12 cellular contexts compared by ENCODE assay signal in the genomic region with DNA sequence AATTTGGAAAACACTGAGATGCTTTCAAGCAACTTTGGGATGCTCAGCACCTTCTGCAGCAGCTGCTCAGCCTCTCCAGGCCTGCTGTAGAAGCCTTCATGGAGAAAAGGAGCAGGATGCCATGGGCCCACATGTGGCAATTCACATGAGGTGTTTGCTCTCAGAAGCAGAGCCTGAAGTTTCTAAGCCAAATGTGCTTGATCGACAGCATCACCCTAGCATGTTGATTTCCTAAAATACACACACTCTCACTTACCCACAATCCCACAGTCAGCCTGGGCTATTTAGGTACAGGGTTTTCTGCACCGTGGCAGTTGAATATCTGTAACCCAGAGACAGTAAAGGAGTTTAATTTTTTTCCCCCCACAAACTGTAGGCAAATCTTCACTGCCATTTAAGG.
A peak's percentile ranks its signal among the peaks of the same experiment; 100 is the strongest.
DNase-seq lines count a peak whose midpoint lies in the region; ATAC-seq and TF ChIP-seq lines count a peak whose summit lies in the region.
"Had no signal": no experiment of that assay in that cellular context is flagged by ENCODE, and none has a peak within 500 bp of the region (broad histone marks: within the 10 kb centered on the region; RNA-seq: fewer than 3 reads in every experiment).

No MANE protein-coding gene starts in this region.

- TF ChIP-seq CTCF in WTC11 (IDR thresholded peaks at IDR 0.05) (no peak), right atrium auricular region (IDR thresholded peaks at IDR 0.05) (no peak), ascending aorta (IDR thresholded peaks at IDR 0.05) (no peak)

- peak overlapping the region in 2 of 3 donors; percentile 6 to 61 for H3K27ac Mint-ChIP-seq in CD4-positive, CD25-positive, alpha-beta regulatory T cell
- no peak overlapping the region for H3K27ac Mint-ChIP-seq in WTC11

- no peak for DNase-seq in CD4-positive, CD25-positive, alpha-beta regulatory T cell
- DNase-seq in WTC11 (ENCODE audit: low spot score) = no peak
- DNase-seq in right atrium auricular region (ENCODE audit: low spot score) = no peak
- DNase-seq in SKM-1 (lab: John Stamatoyannopoulos, UW; ENCODE audit: unreplicated experiment) = no peak
- no peak for DNase-seq in cerebellum (ENCODE audit: low spot score)
- DNase-seq in ascending aorta (ENCODE audit: low spot score in 2 of 2) = no peak
- DNase-seq: amniotic stem cell, Karpas-422, NCI-H2171 treated with DMSO at 0.1 percent for 48 hours had no signal

- peaks cover 43 to 93% (median 63%) of the 10 kb centered on the region in 4 donors for H3K4me1 Mint-ChIP-seq in CD4-positive, CD25-positive, alpha-beta regulatory T cell
- peaks cover 24% of the 10 kb centered on the region for H3K4me1 Mint-ChIP-seq in WTC11

- peaks cover 94% of the 10 kb centered on the region for H3K36me3 ChIP-seq in CD4-positive, CD25-positive, alpha-beta regulatory T cell (ENCODE audit: control insufficient read depth, insufficient read depth, low read length)
- H3K36me3 ChIP-seq in right atrium auricular region = peaks cover 34% of the 10 kb centered on the region
- peaks cover 15 to 26% of the 10 kb centered on the region in 2 donors for H3K36me3 ChIP-seq in ascending aorta

- CTCF ChIA-PET in WTC11 (lab: Charles Lee) = no interaction called here

- peaks cover 74% of the 10 kb centered on the region for H3K36me3 Mint-ChIP-seq in CD4-positive, CD25-positive, alpha-beta regulatory T cell
- peaks cover 24% of the 10 kb centered on the region; the same call in 1 of the 2 replicates for H3K36me3 Mint-ChIP-seq in WTC11

- no peaks in the 10 kb centered on the region for H3K27me3 ChIP-seq in CD4-positive, CD25-positive, alpha-beta regulatory T cell (ENCODE audit: control insufficient read depth, insufficient read depth, low read length)
- H3K27me3 ChIP-seq in right atrium auricular region = no peaks in the 10 kb centered on the region
- no peaks in the 10 kb centered on the region for H3K27me3 ChIP-seq in ascending aorta

- no peaks in the 10 kb centered on the region for H3K9me3 Mint-ChIP-seq in CD4-positive, CD25-positive, alpha-beta regulatory T cell
- no peaks in the 10 kb centered on the region for H3K9me3 Mint-ChIP-seq in WTC11

- no peak overlapping the region for H3K4me3 ChIP-seq in CD4-positive, CD25-positive, alpha-beta regulatory T cell (ENCODE audit: low read depth, low read length)
- H3K4me3 ChIP-seq in right atrium auricular region (no peak overlapping the region), ascending aorta (no peak overlapping the region)

- peak overlapping the region in 1 of 4 donors; percentile 38 for H3K4me3 Mint-ChIP-seq in CD4-positive, CD25-positive, alpha-beta regulatory T cell
- no peak overlapping the region for H3K4me3 Mint-ChIP-seq in WTC11

- POLR2A ChIA-PET in WTC11 (lab: Charles Lee) = no interaction called here

- ATAC-seq in CD4-positive, CD25-positive, alpha-beta regulatory T cell (ENCODE audit: low read depth in 2 of 2) = no peak
- ATAC-seq in GM19372 (IDR thresholded peaks at IDR 0.05; ENCODE audit: low read depth, unreplicated experiment) (peak; percentile 42), WTC11 (no peak), HG03045 (IDR thresholded peaks at IDR 0.05; ENCODE audit: unreplicated experiment) (no peak)

- H3K27me3 Mint-ChIP-seq in CD4-positive, CD25-positive, alpha-beta regulatory T cell = no peaks in the 10 kb centered on the region
- H3K27me3 Mint-ChIP-seq in WTC11 (ENCODE audit: low read depth) = no peaks in the 10 kb centered on the region

- H3K4me1 ChIP-seq in CD4-positive, CD25-positive, alpha-beta regulatory T cell (ENCODE audit: control insufficient read depth, insufficient read depth, low read length, poor library complexity, severe bottlenecking) = peaks cover 43% of the 10 kb centered on the region
- peaks cover 0 to 69% of the 10 kb centered on the region in 2 donors for H3K4me1 ChIP-seq in right atrium auricular region
- H3K4me1 ChIP-seq in ascending aorta = peaks cover 0 to 4% of the 10 kb centered on the region in 2 donors

- H3K27ac ChIP-seq in CD4-positive, CD25-positive, alpha-beta regulatory T cell (ENCODE audit: insufficient read depth, low read length, poor library complexity, severe bottlenecking) = peak overlapping the region; percentile 1
- H3K27ac ChIP-seq in right atrium auricular region (peak overlapping the region; percentile 61 to 82), ascending aorta (peak overlapping the region in 1 of 2 donors; percentile 19)
- H3K27ac ChIP-seq: VCaP had no signal

- no peaks in the 10 kb centered on the region for H3K9me3 ChIP-seq in CD4-positive, CD25-positive, alpha-beta regulatory T cell (ENCODE audit: control insufficient read depth in 2 of 2, low read length in 2 of 2)
- no peaks in the 10 kb centered on the region for H3K9me3 ChIP-seq in right atrium auricular region
- H3K9me3 ChIP-seq in ascending aorta = no peaks in the 10 kb centered on the region

- intact Hi-C loops in ascending aorta (cut with DNase I) = no loop called here

TF ChIP-seq in WTC11, 78 proteins besides CTCF, POLR2A, EP300 and RAD21:
- TF ChIP-seq, protein P1, sequence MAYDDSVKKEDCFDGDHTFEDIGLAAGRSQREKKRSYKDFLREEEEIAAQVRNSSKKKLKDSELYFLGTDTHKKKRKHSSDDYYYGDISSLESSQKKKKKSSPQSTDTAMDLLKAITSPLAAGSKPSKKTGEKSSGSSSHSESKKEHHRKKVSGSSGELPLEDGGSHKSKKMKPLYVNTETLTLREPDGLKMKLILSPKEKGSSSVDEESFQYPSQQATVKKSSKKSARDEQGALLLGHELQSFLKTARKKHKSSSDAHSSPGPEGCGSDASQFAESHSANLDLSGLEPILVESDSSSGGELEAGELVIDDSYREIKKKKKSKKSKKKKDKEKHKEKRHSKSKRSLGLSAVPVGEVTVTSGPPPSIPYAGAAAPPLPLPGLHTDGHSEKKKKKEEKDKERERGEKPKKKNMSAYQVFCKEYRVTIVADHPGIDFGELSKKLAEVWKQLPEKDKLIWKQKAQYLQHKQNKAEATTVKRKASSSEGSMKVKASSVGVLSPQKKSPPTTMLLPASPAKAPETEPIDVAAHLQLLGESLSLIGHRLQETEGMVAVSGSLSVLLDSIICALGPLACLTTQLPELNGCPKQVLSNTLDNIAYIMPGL (CRISPR knock-in tag; IDR thresholded peaks at IDR 0.05) = 0 out of 2 replicates have a peak, but pooled peaks have one; percentile 24
- TF ChIP-seq, protein P2, sequence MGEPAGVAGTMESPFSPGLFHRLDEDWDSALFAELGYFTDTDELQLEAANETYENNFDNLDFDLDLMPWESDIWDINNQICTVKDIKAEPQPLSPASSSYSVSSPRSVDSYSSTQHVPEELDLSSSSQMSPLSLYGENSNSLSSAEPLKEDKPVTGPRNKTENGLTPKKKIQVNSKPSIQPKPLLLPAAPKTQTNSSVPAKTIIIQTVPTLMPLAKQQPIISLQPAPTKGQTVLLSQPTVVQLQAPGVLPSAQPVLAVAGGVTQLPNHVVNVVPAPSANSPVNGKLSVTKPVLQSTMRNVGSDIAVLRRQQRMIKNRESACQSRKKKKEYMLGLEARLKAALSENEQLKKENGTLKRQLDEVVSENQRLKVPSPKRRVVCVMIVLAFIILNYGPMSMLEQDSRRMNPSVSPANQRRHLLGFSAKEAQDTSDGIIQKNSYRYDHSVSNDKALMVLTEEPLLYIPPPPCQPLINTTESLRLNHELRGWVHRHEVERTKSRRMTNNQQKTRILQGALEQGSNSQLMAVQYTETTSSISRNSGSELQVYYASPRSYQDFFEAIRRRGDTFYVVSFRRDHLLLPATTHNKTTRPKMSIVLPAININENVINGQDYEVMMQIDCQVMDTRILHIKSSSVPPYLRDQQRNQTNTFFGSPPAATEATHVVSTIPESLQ (CRISPR knock-in tag; IDR thresholded peaks at IDR 0.05) = no peak
- TF ChIP-seq ZNF121 (CRISPR knock-in tag; IDR thresholded peaks at IDR 0.05) = no peak
- no peak for TF ChIP-seq ZNF138 (CRISPR knock-in tag; conservative IDR thresholded peaks at IDR 0.05)
- TF ChIP-seq, protein P3, sequence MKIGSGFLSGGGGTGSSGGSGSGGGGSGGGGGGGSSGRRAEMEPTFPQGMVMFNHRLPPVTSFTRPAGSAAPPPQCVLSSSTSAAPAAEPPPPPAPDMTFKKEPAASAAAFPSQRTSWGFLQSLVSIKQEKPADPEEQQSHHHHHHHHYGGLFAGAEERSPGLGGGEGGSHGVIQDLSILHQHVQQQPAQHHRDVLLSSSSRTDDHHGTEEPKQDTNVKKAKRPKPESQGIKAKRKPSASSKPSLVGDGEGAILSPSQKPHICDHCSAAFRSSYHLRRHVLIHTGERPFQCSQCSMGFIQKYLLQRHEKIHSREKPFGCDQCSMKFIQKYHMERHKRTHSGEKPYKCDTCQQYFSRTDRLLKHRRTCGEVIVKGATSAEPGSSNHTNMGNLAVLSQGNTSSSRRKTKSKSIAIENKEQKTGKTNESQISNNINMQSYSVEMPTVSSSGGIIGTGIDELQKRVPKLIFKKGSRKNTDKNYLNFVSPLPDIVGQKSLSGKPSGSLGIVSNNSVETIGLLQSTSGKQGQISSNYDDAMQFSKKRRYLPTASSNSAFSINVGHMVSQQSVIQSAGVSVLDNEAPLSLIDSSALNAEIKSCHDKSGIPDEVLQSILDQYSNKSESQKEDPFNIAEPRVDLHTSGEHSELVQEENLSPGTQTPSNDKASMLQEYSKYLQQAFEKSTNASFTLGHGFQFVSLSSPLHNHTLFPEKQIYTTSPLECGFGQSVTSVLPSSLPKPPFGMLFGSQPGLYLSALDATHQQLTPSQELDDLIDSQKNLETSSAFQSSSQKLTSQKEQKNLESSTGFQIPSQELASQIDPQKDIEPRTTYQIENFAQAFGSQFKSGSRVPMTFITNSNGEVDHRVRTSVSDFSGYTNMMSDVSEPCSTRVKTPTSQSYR (CRISPR knock-in tag; IDR thresholded peaks at IDR 0.05) = no peak
- TF ChIP-seq, protein P4, sequence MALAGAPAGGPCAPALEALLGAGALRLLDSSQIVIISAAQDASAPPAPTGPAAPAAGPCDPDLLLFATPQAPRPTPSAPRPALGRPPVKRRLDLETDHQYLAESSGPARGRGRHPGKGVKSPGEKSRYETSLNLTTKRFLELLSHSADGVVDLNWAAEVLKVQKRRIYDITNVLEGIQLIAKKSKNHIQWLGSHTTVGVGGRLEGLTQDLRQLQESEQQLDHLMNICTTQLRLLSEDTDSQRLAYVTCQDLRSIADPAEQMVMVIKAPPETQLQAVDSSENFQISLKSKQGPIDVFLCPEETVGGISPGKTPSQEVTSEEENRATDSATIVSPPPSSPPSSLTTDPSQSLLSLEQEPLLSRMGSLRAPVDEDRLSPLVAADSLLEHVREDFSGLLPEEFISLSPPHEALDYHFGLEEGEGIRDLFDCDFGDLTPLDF (CRISPR knock-in tag; IDR thresholded peaks at IDR 0.05) = no peak
- no peak for TF ChIP-seq ELF4 (CRISPR knock-in tag; IDR thresholded peaks at IDR 0.05; ENCODE audit: low read depth)
- TF ChIP-seq ZBTB21 (CRISPR knock-in tag; IDR thresholded peaks at IDR 0.05; ENCODE audit: borderline replicate concordance) = no peak
